ENCODE assay signal across 1 cellular context in the genomic region with DNA sequence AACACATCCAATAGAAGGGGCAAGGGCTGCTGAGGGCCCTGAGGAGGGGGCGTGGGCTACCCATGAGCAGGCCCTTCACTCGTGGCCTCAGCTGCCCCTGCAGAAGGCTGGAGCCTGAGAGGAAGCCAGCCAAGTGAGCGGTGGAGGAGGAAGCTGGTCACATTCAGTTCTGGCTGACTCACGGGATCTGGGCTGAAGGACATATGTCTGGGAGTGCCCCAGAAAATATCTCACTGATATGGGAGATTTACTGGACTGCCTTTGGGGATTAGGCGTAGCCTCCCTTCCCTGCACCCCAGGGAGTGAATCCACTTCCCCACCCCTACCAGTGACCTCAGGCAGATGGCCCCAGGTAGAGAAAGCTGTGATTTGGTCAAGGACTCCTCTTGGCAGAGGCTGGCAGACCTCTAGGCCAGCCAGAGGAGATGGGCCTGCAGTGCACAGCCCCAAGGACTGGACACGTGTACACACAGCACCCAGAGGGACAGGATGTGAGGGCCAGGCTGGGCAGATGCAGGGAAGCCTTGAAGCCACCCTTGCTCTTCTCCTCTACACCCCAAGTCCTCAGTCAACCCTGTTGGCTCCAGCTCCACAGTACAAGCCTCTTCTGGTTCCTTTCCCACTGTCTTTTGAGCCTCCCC.
A peak's percentile ranks its signal among the peaks of the same experiment; 100 is the strongest.
TF ChIP-seq lines count a peak whose summit lies in the region.

No MANE protein-coding gene starts in this region.

TF ChIP-seq in K562, 482 proteins besides CTCF, POLR2A, EP300 and RAD21 (continued from another document and continues in another):
- TF ChIP-seq, protein P1, sequence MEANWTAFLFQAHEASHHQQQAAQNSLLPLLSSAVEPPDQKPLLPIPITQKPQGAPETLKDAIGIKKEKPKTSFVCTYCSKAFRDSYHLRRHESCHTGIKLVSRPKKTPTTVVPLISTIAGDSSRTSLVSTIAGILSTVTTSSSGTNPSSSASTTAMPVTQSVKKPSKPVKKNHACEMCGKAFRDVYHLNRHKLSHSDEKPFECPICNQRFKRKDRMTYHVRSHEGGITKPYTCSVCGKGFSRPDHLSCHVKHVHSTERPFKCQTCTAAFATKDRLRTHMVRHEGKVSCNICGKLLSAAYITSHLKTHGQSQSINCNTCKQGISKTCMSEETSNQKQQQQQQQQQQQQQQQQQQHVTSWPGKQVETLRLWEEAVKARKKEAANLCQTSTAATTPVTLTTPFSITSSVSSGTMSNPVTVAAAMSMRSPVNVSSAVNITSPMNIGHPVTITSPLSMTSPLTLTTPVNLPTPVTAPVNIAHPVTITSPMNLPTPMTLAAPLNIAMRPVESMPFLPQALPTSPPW (CRISPR knock-in tag; IDR thresholded peaks at IDR 0.05), result peak; percentile 52
- TF ChIP-seq ZNF143 (CRISPR knock-in tag; IDR thresholded peaks at IDR 0.05) (no peak), KDM1A (IDR thresholded peaks at IDR 0.05) (peak; percentile 61 to 64), IRF2 (CRISPR knock-in tag; IDR thresholded peaks at IDR 0.05) (no peak), FOSL1 (tag; conservative IDR thresholded peaks at IDR 0.05) (peak; percentile 58; the same call in 1 of the 2 replicates), GABPB1 (CRISPR knock-in tag; IDR thresholded peaks at IDR 0.05) (no peak), BCOR (IDR thresholded peaks at IDR 0.05) (no peak), GABPA (tag; conservative IDR thresholded peaks at IDR 0.05; ENCODE audit: low read depth) (no peak), ZNF695 (CRISPR knock-in tag; IDR thresholded peaks at IDR 0.05) (no peak), SMAD3 (CRISPR knock-in tag; conservative IDR thresholded peaks at IDR 0.05) (no peak), SREBF1 (IDR thresholded peaks at IDR 0.05; ENCODE audit: borderline replicate concordance, low read depth, low read length) (no peak), DACH1 (IDR thresholded peaks at IDR 0.05; ENCODE audit: partially characterized antibody) (no peak), HDAC6 (IDR thresholded peaks at IDR 0.05; ENCODE audit: low read depth, low read length) (no peak), MECOM (CRISPR knock-in tag; IDR thresholded peaks at IDR 0.05) (no peak), ZNF24 (IDR thresholded peaks at IDR 0.05) (no peak), ZNF830 (CRISPR knock-in tag; IDR thresholded peaks at IDR 0.05) (no peak), ZNF445 (CRISPR knock-in tag; IDR thresholded peaks at IDR 0.05; ENCODE audit: low read depth) (no peak), TCF7L2 (IDR thresholded peaks at IDR 0.05; ENCODE audit: low read depth, low read length) (no peak), PTTG1 (tag; IDR thresholded peaks at IDR 0.05; ENCODE audit: low read depth) (no peak), FOXM1 (IDR thresholded peaks at IDR 0.05; ENCODE audit: low read depth) (no peak), FOXM1 (CRISPR knock-in tag; IDR thresholded peaks at IDR 0.05; ENCODE audit: low read depth) (no peak), ZFP36 (IDR thresholded peaks at IDR 0.05; ENCODE audit: low read depth, low read length, partially characterized antibody) (no peak), KLF1 (tag; IDR thresholded peaks at IDR 0.05) (no peak), MEF2D (tag; conservative IDR thresholded peaks at IDR 0.05; ENCODE audit: low read depth) (no peak), NCOR1 (IDR thresholded peaks at IDR 0.05) (no peak), RHOXF2B (CRISPR knock-in tag; conservative IDR thresholded peaks at IDR 0.05) (no peak), ZNF717 (CRISPR knock-in tag; IDR thresholded peaks at IDR 0.05) (no peak)
- TF ChIP-seq, protein P2, sequence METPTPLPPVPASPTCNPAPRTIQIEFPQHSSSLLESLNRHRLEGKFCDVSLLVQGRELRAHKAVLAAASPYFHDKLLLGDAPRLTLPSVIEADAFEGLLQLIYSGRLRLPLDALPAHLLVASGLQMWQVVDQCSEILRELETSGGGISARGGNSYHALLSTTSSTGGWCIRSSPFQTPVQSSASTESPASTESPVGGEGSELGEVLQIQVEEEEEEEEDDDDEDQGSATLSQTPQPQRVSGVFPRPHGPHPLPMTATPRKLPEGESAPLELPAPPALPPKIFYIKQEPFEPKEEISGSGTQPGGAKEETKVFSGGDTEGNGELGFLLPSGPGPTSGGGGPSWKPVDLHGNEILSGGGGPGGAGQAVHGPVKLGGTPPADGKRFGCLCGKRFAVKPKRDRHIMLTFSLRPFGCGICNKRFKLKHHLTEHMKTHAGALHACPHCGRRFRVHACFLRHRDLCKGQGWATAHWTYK (CRISPR knock-in tag; IDR thresholded peaks at IDR 0.05), result no peak
- TF ChIP-seq, protein P3, sequence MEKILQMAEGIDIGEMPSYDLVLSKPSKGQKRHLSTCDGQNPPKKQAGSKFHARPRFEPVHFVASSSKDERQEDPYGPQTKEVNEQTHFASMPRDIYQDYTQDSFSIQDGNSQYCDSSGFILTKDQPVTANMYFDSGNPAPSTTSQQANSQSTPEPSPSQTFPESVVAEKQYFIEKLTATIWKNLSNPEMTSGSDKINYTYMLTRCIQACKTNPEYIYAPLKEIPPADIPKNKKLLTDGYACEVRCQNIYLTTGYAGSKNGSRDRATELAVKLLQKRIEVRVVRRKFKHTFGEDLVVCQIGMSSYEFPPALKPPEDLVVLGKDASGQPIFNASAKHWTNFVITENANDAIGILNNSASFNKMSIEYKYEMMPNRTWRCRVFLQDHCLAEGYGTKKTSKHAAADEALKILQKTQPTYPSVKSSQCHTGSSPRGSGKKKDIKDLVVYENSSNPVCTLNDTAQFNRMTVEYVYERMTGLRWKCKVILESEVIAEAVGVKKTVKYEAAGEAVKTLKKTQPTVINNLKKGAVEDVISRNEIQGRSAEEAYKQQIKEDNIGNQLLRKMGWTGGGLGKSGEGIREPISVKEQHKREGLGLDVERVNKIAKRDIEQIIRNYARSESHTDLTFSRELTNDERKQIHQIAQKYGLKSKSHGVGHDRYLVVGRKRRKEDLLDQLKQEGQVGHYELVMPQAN (IDR thresholded peaks at IDR 0.05; ENCODE audit: borderline replicate concordance), result no peak
- TF ChIP-seq, protein P4, sequence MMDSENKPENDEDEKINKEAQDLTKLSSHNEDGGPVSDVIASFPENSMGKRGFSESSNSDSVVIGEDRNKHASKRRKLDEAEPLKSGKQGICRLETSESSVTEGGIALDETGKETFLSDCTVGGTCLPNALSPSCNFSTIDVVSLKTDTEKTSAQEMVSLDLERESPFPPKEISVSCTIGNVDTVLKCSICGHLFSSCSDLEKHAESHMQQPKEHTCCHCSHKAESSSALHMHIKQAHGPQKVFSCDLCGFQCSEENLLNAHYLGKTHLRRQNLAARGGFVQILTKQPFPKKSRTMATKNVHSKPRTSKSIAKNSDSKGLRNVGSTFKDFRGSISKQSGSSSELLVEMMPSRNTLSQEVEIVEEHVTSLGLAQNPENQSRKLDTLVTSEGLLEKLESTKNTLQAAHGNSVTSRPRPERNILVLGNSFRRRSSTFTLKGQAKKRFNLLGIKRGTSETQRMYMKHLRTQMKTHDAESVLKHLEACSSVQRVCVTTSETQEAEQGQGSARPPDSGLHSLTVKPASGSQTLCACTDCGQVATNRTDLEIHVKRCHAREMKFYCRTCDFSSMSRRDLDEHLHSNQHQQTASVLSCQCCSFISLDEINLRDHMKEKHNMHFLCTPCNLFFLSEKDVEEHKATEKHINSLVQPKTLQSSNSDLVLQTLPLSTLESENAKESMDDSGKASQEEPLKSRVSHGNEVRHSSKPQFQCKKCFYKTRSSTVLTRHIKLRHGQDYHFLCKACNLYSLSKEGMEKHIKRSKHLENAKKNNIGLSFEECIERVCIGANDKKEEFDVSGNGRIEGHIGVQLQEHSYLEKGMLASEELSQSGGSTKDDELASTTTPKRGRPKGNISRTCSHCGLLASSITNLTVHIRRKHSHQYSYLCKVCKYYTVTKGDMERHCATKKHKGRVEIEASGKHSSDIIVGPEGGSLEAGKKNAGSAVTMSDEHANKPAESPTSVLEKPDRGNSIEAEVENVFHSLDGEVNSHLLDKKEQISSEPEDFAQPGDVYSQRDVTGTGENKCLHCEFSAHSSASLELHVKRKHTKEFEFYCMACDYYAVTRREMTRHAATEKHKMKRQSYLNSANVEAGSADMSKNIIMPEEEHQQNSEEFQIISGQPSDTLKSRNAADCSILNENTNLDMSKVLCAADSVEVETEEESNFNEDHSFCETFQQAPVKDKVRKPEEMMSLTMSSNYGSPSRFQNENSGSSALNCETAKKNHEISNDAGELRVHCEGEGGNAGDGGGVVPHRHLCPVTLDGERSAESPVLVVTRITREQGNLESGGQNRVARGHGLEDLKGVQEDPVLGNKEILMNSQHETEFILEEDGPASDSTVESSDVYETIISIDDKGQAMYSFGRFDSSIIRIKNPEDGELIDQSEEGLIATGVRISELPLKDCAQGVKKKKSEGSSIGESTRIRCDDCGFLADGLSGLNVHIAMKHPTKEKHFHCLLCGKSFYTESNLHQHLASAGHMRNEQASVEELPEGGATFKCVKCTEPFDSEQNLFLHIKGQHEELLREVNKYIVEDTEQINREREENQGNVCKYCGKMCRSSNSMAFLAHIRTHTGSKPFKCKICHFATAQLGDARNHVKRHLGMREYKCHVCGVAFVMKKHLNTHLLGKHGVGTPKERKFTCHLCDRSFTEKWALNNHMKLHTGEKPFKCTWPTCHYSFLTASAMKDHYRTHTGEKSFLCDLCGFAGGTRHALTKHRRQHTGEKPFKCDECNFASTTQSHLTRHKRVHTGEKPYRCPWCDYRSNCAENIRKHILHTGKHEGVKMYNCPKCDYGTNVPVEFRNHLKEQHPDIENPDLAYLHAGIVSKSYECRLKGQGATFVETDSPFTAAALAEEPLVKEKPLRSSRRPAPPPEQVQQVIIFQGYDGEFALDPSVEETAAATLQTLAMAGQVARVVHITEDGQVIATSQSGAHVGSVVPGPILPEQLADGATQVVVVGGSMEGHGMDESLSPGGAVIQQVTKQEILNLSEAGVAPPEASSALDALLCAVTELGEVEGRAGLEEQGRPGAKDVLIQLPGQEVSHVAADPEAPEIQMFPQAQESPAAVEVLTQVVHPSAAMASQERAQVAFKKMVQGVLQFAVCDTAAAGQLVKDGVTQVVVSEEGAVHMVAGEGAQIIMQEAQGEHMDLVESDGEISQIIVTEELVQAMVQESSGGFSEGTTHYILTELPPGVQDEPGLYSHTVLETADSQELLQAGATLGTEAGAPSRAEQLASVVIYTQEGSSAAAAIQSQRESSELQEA (IDR thresholded peaks at IDR 0.05; ENCODE audit: low read depth), result no peak
- TF ChIP-seq, protein P5, sequence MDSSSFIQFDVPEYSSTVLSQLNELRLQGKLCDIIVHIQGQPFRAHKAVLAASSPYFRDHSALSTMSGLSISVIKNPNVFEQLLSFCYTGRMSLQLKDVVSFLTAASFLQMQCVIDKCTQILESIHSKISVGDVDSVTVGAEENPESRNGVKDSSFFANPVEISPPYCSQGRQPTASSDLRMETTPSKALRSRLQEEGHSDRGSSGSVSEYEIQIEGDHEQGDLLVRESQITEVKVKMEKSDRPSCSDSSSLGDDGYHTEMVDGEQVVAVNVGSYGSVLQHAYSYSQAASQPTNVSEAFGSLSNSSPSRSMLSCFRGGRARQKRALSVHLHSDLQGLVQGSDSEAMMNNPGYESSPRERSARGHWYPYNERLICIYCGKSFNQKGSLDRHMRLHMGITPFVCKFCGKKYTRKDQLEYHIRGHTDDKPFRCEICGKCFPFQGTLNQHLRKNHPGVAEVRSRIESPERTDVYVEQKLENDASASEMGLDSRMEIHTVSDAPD (CRISPR knock-in tag; IDR thresholded peaks at IDR 0.05), result no peak
- TF ChIP-seq, protein P6, sequence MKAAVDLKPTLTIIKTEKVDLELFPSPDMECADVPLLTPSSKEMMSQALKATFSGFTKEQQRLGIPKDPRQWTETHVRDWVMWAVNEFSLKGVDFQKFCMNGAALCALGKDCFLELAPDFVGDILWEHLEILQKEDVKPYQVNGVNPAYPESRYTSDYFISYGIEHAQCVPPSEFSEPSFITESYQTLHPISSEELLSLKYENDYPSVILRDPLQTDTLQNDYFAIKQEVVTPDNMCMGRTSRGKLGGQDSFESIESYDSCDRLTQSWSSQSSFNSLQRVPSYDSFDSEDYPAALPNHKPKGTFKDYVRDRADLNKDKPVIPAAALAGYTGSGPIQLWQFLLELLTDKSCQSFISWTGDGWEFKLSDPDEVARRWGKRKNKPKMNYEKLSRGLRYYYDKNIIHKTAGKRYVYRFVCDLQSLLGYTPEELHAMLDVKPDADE (conservative IDR thresholded peaks at IDR 0.05; ENCODE audit: control insufficient read depth, low read depth, low read length), result no peak
- TF ChIP-seq, protein P7, sequence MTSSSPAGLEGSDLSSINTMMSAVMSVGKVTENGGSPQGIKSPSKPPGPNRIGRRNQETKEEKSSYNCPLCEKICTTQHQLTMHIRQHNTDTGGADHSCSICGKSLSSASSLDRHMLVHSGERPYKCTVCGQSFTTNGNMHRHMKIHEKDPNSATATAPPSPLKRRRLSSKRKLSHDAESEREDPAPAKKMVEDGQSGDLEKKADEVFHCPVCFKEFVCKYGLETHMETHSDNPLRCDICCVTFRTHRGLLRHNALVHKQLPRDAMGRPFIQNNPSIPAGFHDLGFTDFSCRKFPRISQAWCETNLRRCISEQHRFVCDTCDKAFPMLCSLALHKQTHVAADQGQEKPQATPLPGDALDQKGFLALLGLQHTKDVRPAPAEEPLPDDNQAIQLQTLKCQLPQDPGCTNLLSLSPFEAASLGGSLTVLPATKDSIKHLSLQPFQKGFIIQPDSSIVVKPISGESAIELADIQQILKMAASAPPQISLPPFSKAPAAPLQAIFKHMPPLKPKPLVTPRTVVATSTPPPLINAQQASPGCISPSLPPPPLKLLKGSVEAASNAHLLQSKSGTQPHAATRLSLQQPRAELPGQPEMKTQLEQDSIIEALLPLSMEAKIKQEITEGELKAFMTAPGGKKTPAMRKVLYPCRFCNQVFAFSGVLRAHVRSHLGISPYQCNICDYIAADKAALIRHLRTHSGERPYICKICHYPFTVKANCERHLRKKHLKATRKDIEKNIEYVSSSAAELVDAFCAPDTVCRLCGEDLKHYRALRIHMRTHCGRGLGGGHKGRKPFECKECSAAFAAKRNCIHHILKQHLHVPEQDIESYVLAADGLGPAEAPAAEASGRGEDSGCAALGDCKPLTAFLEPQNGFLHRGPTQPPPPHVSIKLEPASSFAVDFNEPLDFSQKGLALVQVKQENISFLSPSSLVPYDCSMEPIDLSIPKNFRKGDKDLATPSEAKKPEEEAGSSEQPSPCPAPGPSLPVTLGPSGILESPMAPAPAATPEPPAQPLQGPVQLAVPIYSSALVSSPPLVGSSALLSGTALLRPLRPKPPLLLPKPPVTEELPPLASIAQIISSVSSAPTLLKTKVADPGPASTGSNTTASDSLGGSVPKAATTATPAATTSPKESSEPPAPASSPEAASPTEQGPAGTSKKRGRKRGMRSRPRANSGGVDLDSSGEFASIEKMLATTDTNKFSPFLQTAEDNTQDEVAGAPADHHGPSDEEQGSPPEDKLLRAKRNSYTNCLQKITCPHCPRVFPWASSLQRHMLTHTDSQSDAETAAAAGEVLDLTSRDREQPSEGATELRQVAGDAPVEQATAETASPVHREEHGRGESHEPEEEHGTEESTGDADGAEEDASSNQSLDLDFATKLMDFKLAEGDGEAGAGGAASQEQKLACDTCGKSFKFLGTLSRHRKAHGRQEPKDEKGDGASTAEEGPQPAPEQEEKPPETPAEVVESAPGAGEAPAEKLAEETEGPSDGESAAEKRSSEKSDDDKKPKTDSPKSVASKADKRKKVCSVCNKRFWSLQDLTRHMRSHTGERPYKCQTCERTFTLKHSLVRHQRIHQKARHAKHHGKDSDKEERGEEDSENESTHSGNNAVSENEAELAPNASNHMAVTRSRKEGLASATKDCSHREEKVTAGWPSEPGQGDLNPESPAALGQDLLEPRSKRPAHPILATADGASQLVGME (CRISPR knock-in tag; IDR thresholded peaks at IDR 0.05), result no peak
